Comparison of ENCODE assay signal across 17 cellular contexts in the genomic region with DNA sequence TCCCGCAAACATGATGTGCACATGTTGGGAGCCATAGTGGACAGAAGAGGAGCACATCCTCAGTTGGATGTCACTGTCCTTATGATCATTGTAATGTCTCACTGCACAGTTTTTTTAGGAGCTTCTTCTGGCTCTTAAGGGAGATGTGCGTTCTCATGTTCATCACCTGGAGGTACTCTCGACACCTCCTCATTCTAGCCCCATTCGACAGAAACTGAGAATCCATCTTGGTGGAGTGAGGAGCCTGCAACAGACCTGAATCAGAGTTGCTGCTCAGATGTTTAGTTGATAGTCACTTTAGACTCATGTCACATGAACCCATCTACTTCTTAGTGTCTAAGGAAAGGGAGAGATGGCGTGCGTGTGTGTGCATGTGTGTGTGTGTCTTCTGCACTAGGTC. TPM values are rescaled to one million over a fixed set of nuclear protein-coding genes. Genes with fewer than 3 reads are reported as not detected.
"Had no signal": no experiment of that assay in that cellular context is flagged by ENCODE, and none has a peak within 500 bp of the region (broad histone marks: within the 10 kb centered on the region; RNA-seq: fewer than 3 reads in every experiment).

No MANE protein-coding gene starts in this region.

- H3K27ac Mint-ChIP-seq: activated CD4-positive, alpha-beta T cell treated with anti-CD3 and anti-CD28 coated beads, Interleukin-2, amount 10 ng/mL, durations not matched to agents 7 days and 5 days; activated CD8-positive, alpha-beta memory T cell treated with anti-CD3 and anti-CD28 coated beads, Interleukin-2, amount 10 ng/mL, durations not matched to agents 7 days and 5 days; activated CD8-positive, alpha-beta T cell treated with anti-CD3 and anti-CD28 coated beads for 36 hours; activated naive CD4-positive, alpha-beta T cell treated with anti-CD3 and anti-CD28 coated beads, Interleukin-2, amount 50 U/mL, for 24 hours; endodermal cell; nephron had no signal

- H3K4me3 ChIP-seq: body of pancreas, cardiac muscle cell, heart left ventricle, pancreas, psoas muscle, right atrium auricular region, thyroid gland had no signal

- H3K9me3 Mint-ChIP-seq: activated CD4-positive, alpha-beta T cell treated with anti-CD3 and anti-CD28 coated beads, Interleukin-2, amount 10 ng/mL, durations not matched to agents 7 days and 5 days; activated CD8-positive, alpha-beta T cell treated with anti-CD3 and anti-CD28 coated beads for 36 hours; activated naive CD4-positive, alpha-beta T cell treated with anti-CD3 and anti-CD28 coated beads, Interleukin-2, amount 50 U/mL, for 24 hours; endodermal cell; nephron had no signal

- H3K9me3 ChIP-seq: body of pancreas, heart left ventricle, neutrophil, pancreas, psoas muscle, right atrium auricular region, thyroid gland had no signal

- DNase-seq: cortex of kidney had no signal

- H3K36me3 Mint-ChIP-seq: activated CD8-positive, alpha-beta memory T cell treated with anti-CD3 and anti-CD28 coated beads, Interleukin-2, amount 10 ng/mL, durations not matched to agents 7 days and 5 days; activated naive CD4-positive, alpha-beta T cell treated with anti-CD3 and anti-CD28 coated beads, Interleukin-2, amount 50 U/mL, for 24 hours had no signal

- H3K4me3 Mint-ChIP-seq: activated CD4-positive, alpha-beta T cell treated with anti-CD3 and anti-CD28 coated beads, Interleukin-2, amount 10 ng/mL, durations not matched to agents 7 days and 5 days; activated CD8-positive, alpha-beta memory T cell treated with anti-CD3 and anti-CD28 coated beads, Interleukin-2, amount 10 ng/mL, durations not matched to agents 7 days and 5 days; activated CD8-positive, alpha-beta T cell treated with anti-CD3 and anti-CD28 coated beads for 36 hours; activated naive CD4-positive, alpha-beta T cell treated with anti-CD3 and anti-CD28 coated beads, Interleukin-2, amount 50 U/mL, for 24 hours; endodermal cell; nephron had no signal

- H3K36me3 ChIP-seq: cardiac muscle cell, heart left ventricle, neutrophil, pancreas, right atrium auricular region, thyroid gland had no signal

- ATAC-seq: activated CD8-positive, alpha-beta memory T cell treated with anti-CD3 and anti-CD28 coated beads, Interleukin-2, amount 10 ng/mL, durations not matched to agents 7 days and 5 days had no signal

- H3K27ac ChIP-seq: body of pancreas, cardiac muscle cell, epithelial cell of prostate, heart left ventricle, neutrophil, pancreas, psoas muscle, right atrium auricular region, thyroid gland, VCaP had no signal

- H3K27me3 ChIP-seq: pancreas had no signal

RNA-seq across cellular contexts. Expression of a gene that starts 2.3 kb away (rescaled TPM):
- total RNA-seq: activated CD4-positive, alpha-beta T cell treated with anti-CD3 and anti-CD28 coated beads, Interleukin-2, amount 10 ng/mL, durations not matched to agents 7 days and 5 days; activated CD8-positive, alpha-beta memory T cell treated with anti-CD3 and anti-CD28 coated beads, Interleukin-2, amount 10 ng/mL, durations not matched to agents 7 days and 5 days had no signal
- polyA plus RNA-seq: cardiac muscle cell had no signal
